14 cellular contexts compared by ENCODE assay signal in the genomic region with DNA sequence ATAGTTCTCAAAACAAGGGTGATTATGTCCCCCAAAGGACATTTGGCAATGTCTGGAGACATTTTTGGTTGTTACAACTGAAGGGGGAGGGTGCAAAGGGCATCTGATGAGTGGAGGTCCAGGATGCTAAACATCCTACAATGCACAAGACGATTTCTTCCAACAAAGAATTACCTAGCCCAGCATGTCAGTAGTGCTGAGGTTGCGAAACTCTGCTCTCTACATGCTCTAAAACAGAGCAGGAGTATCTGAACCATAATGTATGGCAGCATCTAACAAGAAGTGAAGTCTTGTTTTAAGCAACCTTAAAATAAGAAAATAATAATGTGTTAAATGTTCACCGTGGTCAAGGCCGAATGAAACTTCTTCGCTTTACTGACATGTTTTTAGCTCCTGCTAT. TPM values are rescaled to one million over a fixed set of nuclear protein-coding genes. Genes with fewer than 3 reads are reported as not detected.
A peak's percentile ranks its signal among the peaks of the same experiment; 100 is the strongest.
DNase-seq lines count a peak whose midpoint lies in the region; ATAC-seq, FAIRE-seq and TF ChIP-seq lines count a peak whose summit lies in the region.
"Had no signal": no experiment of that assay in that cellular context is flagged by ENCODE, and none has a peak within 500 bp of the region (broad histone marks: within the 10 kb centered on the region; RNA-seq: fewer than 3 reads in every experiment).

No MANE protein-coding gene starts in this region.

- WGBS in IMR-90 (ENCODE audit: extremely low coverage in 2 of 2, insufficient read length in 1 of 2), 2 experiments = no CpG with 5 or more reads among the region's 5 CpGs
- WGBS in K562 (ENCODE audit: insufficient coverage, low coverage, missing lambda C conversion rate) = 90% methylated on average over 5 of the region's 5 CpGs

- peak overlapping the region; percentile 32; the same call in 1 of the 2 replicates for H2BK120ac ChIP-seq in IMR-90 (ENCODE audit: low read depth, low read length)

- 0 out of 3 replicates have a peak overlapping the region, but pooled peaks have one; percentile 4 for H2BK15ac ChIP-seq in IMR-90 (ENCODE audit: low read depth, low read length)

- H3K9me1 ChIP-seq in IMR-90 (ENCODE audit: insufficient read depth, low read length) (peaks cover 14% of the 10 kb centered on the region), K562 (ENCODE audit: control insufficient read depth, insufficient read depth, low read length) (no peaks in the 10 kb centered on the region)

- no peak for TF ChIP-seq EP300 in K562 (IDR thresholded peaks at IDR 0.05; ENCODE audit: low read length)

- H3K27me3 ChIP-seq in IMR-90 (ENCODE audit: control insufficient read depth, insufficient read depth, low read length) (no peaks in the 10 kb centered on the region), K562 (ENCODE audit: control insufficient read depth in 2 of 2, insufficient read depth in 2 of 2, low read length in 2 of 2) (no peaks in the 10 kb centered on the region)
- H3K27me3 ChIP-seq: SJCRH30 had no signal

- H4K8ac ChIP-seq in IMR-90 (ENCODE audit: low read depth in 2 of 2, low read length in 2 of 2) = peak overlapping the region in 1 of 2 experiments; percentile 27; a peak in 2 of 4 replicates

- no peaks in the 10 kb centered on the region for H3K9me3 ChIP-seq in IMR-90 (ENCODE audit: control insufficient read depth, insufficient read depth, low read length)
- H3K9me3 ChIP-seq in K562 (replicated peaks; ENCODE audit: control insufficient read depth, insufficient read depth, low read depth, low read length) = no peaks in the 10 kb centered on the region
- H3K9me3 ChIP-seq: SJCRH30 had no signal

- POLR2A ChIA-PET in activated CD4-positive, alpha-beta memory T cell treated with anti-CD3 and anti-CD28 coated beads, Interleukin-2, amount 10 ng/mL, durations not matched to agents 7 days and 5 days (lab: Charles Lee) = interaction anchor here (1.7 to 4.4 kb wide), 2 partner anchors 12 to 19 kb away, joined by 3 to 20 read pairs; no protein-coding TSS in a partner anchor
- POLR2A ChIA-PET in activated CD4-positive, alpha-beta memory T cell treated with anti-CD3 and anti-CD28 coated beads for 36 hours (lab: Charles Lee) = no interaction called here
- POLR2A ChIA-PET in IMR-90 (lab: Charles Lee; ENCODE audit: unreplicated experiment) (no interaction called here), K562 (lab: Yijun Ruan, JAX) (interaction anchor here (0.6 kb wide), 1 partner anchor 1833 kb away, joined by 3 read pairs; no protein-coding TSS in a partner anchor)

- H3K36me3 Mint-ChIP-seq in activated CD4-positive, alpha-beta memory T cell treated with anti-CD3 and anti-CD28 coated beads, Interleukin-2, amount 10 ng/mL, durations not matched to agents 7 days and 5 days (ENCODE audit: low read depth) = peaks cover 69% of the 10 kb centered on the region
- H3K36me3 Mint-ChIP-seq in activated CD4-positive, alpha-beta memory T cell treated with anti-CD3 and anti-CD28 coated beads for 36 hours = peaks cover 38% of the 10 kb centered on the region
- peaks cover 40% of the 10 kb centered on the region for H3K36me3 Mint-ChIP-seq in natural killer cell treated with Interleukin-12 subunit alpha and Interleukin-12 subunit beta and Interleukin-15 and Interleukin-18, amount 100 ng/mL, for 72 hours

- no peak overlapping the region for H2AK9ac ChIP-seq in IMR-90 (replicated peaks; ENCODE audit: low read depth, low read length, poor library complexity)

- TF ChIP-seq POLR2A in IMR-90 (IDR thresholded peaks at IDR 0.05; ENCODE audit: low read depth, low read length) = no peak
- TF ChIP-seq POLR2A in K562 (conservative IDR thresholded peaks at IDR 0.05) = no peak

- peaks cover 19 to 54% of the 10 kb centered on the region in 2 experiments for H3K79me1 ChIP-seq in IMR-90 (ENCODE audit: low read depth in 1 of 2, low read length in 2 of 2)

- H3K79me2 ChIP-seq in K562 (ENCODE audit: control insufficient read depth, insufficient read depth, low read length) = no peaks in the 10 kb centered on the region

- H3K56ac ChIP-seq in IMR-90 (ENCODE audit: extremely low read depth, insufficient read depth, low read length) = no peak overlapping the region

- no peak overlapping the region for H3K4me3 Mint-ChIP-seq in activated CD4-positive, alpha-beta memory T cell treated with anti-CD3 and anti-CD28 coated beads, Interleukin-2, amount 10 ng/mL, durations not matched to agents 7 days and 5 days
- H3K4me3 Mint-ChIP-seq in activated CD4-positive, alpha-beta memory T cell treated with anti-CD3 and anti-CD28 coated beads for 36 hours = no peak overlapping the region
- peak overlapping the region; percentile 80 for H3K4me3 Mint-ChIP-seq in natural killer cell treated with Interleukin-12 subunit alpha and Interleukin-12 subunit beta and Interleukin-15 and Interleukin-18, amount 100 ng/mL, for 72 hours

- dilution Hi-C loops in IMR-90 (cut with HindIII; ENCODE audit: low sequenced_read_pairs, unreplicated experiment) = no loop called here

- no peak for ATAC-seq in IMR-90 (ENCODE audit: low read depth)
- ATAC-seq in K562 = no peak
- ATAC-seq in natural killer cell treated with Interleukin-12 subunit alpha and Interleukin-12 subunit beta and Interleukin-15 and Interleukin-18, amount 100 ng/mL, for 72 hours = no peak
- no peak for ATAC-seq in HG03378 (IDR thresholded peaks at IDR 0.05; ENCODE audit: unreplicated experiment)

- peak overlapping the region; percentile 72 for H2BK5ac ChIP-seq in IMR-90 (ENCODE audit: low read depth, low read length, poor library complexity, severe bottlenecking)

- H3K4ac ChIP-seq in IMR-90 (ENCODE audit: low read depth, low read length) = peak overlapping the region; percentile 13

- TF ChIP-seq CTCF in IMR-90 (conservative IDR thresholded peaks at IDR 0.05; ENCODE audit: low read depth, low read length) (no peak), K562 (IDR thresholded peaks at IDR 0.05 in 2 of 3, conservative IDR thresholded peaks at IDR 0.05 in 1 of 3; ENCODE audit: insufficient read depth in 2 of 3, low read depth in 1 of 3, low read length in 3 of 3) (no peak)

- peak overlapping the region; percentile 26 for H3K23ac ChIP-seq in IMR-90 (ENCODE audit: low read depth, low read length)

- intact Hi-C loops in activated CD4-positive, alpha-beta memory T cell treated with anti-CD3 and anti-CD28 coated beads for 36 hours (cut with micrococcal nuclease) = no loop called here
- intact Hi-C loops in IMR-90 (cut with micrococcal nuclease) = no loop called here
- intact Hi-C loops in K562 (cut with micrococcal nuclease) = no loop called here

- H3K4me1 Mint-ChIP-seq in activated CD4-positive, alpha-beta memory T cell treated with anti-CD3 and anti-CD28 coated beads, Interleukin-2, amount 10 ng/mL, durations not matched to agents 7 days and 5 days = peaks cover 42% of the 10 kb centered on the region
- H3K4me1 Mint-ChIP-seq in activated CD4-positive, alpha-beta memory T cell treated with anti-CD3 and anti-CD28 coated beads for 36 hours (ENCODE audit: low read depth) = peaks cover 28% of the 10 kb centered on the region
- H3K4me1 Mint-ChIP-seq in natural killer cell treated with Interleukin-12 subunit alpha and Interleukin-12 subunit beta and Interleukin-15 and Interleukin-18, amount 100 ng/mL, for 72 hours (ENCODE audit: low read depth in 2 of 2) = peaks cover 55 to 70% of the 10 kb centered on the region in 2 donors

- no peak overlapping the region; the same call in 1 of the 2 replicates for H2AK5ac ChIP-seq in IMR-90 (ENCODE audit: low read depth, low read length)

- H3K4me2 ChIP-seq in IMR-90 (ENCODE audit: low read depth, low read length) = peak overlapping the region; percentile 39; the same call in 1 of the 2 replicates
- no peak overlapping the region for H3K4me2 ChIP-seq in K562 (ENCODE audit: insufficient read depth, low read length)

- no peaks in the 10 kb centered on the region for H3K27me3 Mint-ChIP-seq in activated CD4-positive, alpha-beta memory T cell treated with anti-CD3 and anti-CD28 coated beads, Interleukin-2, amount 10 ng/mL, durations not matched to agents 7 days and 5 days
- no peaks in the 10 kb centered on the region for H3K27me3 Mint-ChIP-seq in activated CD4-positive, alpha-beta memory T cell treated with anti-CD3 and anti-CD28 coated beads for 36 hours
- no peaks in the 10 kb centered on the region for H3K27me3 Mint-ChIP-seq in natural killer cell treated with Interleukin-12 subunit alpha and Interleukin-12 subunit beta and Interleukin-15 and Interleukin-18, amount 100 ng/mL, for 72 hours

- H4K91ac ChIP-seq in IMR-90 (ENCODE audit: insufficient read depth, low read depth, low read length) = 0 out of 2 replicates have a peak overlapping the region, but pooled peaks have one; percentile 24

- no peaks in the 10 kb centered on the region for H3K9me3 Mint-ChIP-seq in activated CD4-positive, alpha-beta memory T cell treated with anti-CD3 and anti-CD28 coated beads, Interleukin-2, amount 10 ng/mL, durations not matched to agents 7 days and 5 days
- H3K9me3 Mint-ChIP-seq in activated CD4-positive, alpha-beta memory T cell treated with anti-CD3 and anti-CD28 coated beads for 36 hours = no peaks in the 10 kb centered on the region
- no peaks in the 10 kb centered on the region for H3K9me3 Mint-ChIP-seq in natural killer cell treated with Interleukin-12 subunit alpha and Interleukin-12 subunit beta and Interleukin-15 and Interleukin-18, amount 100 ng/mL, for 72 hours

- peak overlapping the region; percentile 81; the same call in 1 of the 2 replicates for H4K5ac ChIP-seq in IMR-90 (ENCODE audit: low read depth, low read length)

- CTCF ChIA-PET in activated CD4-positive, alpha-beta memory T cell treated with anti-CD3 and anti-CD28 coated beads, Interleukin-2, amount 10 ng/mL, durations not matched to agents 7 days and 5 days (lab: Charles Lee) = interaction anchor here (0.9 kb wide), 1 partner anchor 43 kb away, joined by 3 read pairs; no protein-coding TSS in a partner anchor
- CTCF ChIA-PET in activated CD4-positive, alpha-beta memory T cell treated with anti-CD3 and anti-CD28 coated beads for 36 hours (lab: Charles Lee) = interaction anchor here (0.7 kb wide), 1 partner anchor 44 kb away, joined by 3 read pairs; no protein-coding TSS in a partner anchor
- CTCF ChIA-PET in IMR-90 (lab: Yijun Ruan, JAX) = no interaction called here
- CTCF ChIA-PET in K562 (lab: Yijun Ruan, JAX; ENCODE audit: low intra/inter-chr PET ratio) = no interaction called here

- BruUV-seq in IMR-90 (replicated peaks; lab: Mats Ljungman, UMichigan) (no TSS peak), K562 (replicated peaks; lab: Mats Ljungman, UMichigan) (no TSS peak)

- H3K4me3 ChIP-seq in IMR-90 (ENCODE audit: insufficient read depth, low read depth, low read length) (no peak overlapping the region), K562 (no peak overlapping the region)
- H3K4me3 ChIP-seq: SJCRH30 had no signal

- in situ Hi-C loops in IMR-90 (cut with MboI; ENCODE audit: low sequenced_read_pairs) = no loop called here
- in situ Hi-C loops in K562 (cut with MboI) = no loop called here

- FAIRE-seq in K562 (lab: Jason Lieb, UNC) (no peak), HTR-8/SVneo (lab: Jason Lieb, UNC) (no peak)
- FAIRE-seq: colon, TTC549 had no signal

- H3K36me3 ChIP-seq in IMR-90 (ENCODE audit: control insufficient read depth, insufficient read depth, low read length) (peaks cover 19% of the 10 kb centered on the region), K562 (ENCODE audit: control insufficient read depth, insufficient read depth, low read length) (peaks cover 38% of the 10 kb centered on the region; the same call in 2 of the 3 replicates)

- H3K14ac ChIP-seq in IMR-90 (replicated peaks; ENCODE audit: low read depth, low read length) = 0 out of 2 replicates have a peak overlapping the region, but pooled peaks have one; percentile 23

- peak overlapping the region; percentile 80 for H3K27ac Mint-ChIP-seq in activated CD4-positive, alpha-beta memory T cell treated with anti-CD3 and anti-CD28 coated beads, Interleukin-2, amount 10 ng/mL, durations not matched to agents 7 days and 5 days
- H3K27ac Mint-ChIP-seq in activated CD4-positive, alpha-beta memory T cell treated with anti-CD3 and anti-CD28 coated beads for 36 hours = no peak overlapping the region
- peak overlapping the region; percentile 95 to 97 for H3K27ac Mint-ChIP-seq in natural killer cell treated with Interleukin-12 subunit alpha and Interleukin-12 subunit beta and Interleukin-15 and Interleukin-18, amount 100 ng/mL, for 72 hours

- H3K27ac ChIP-seq in IMR-90 (ENCODE audit: insufficient read depth, low read length) (peak overlapping the region; percentile 36; the same call in 1 of the 2 replicates), K562 (ENCODE audit: extremely low read depth, low read depth, low read length) (no peak overlapping the region)
- H3K27ac ChIP-seq: SJCRH30 had no signal

- H3K9ac ChIP-seq in IMR-90 (ENCODE audit: low read depth, low read length) = no peak overlapping the region
- no peak overlapping the region for H3K9ac ChIP-seq in K562 (ENCODE audit: insufficient read depth in 1 of 2, low read depth in 2 of 2, low read length in 2 of 2)

- TF ChIP-seq RAD21 in IMR-90 (IDR thresholded peaks at IDR 0.05; ENCODE audit: low read length) (no peak), K562 (CRISPR knock-in tag; conservative IDR thresholded peaks at IDR 0.05 in 1 of 2, IDR thresholded peaks at IDR 0.05 in 1 of 2) (no peak)

- no peak for DNase-seq in activated CD4-positive, alpha-beta memory T cell treated with anti-CD3 and anti-CD28 coated beads, Interleukin-2, amount 10 ng/mL, durations not matched to agents 7 days and 5 days
- DNase-seq in activated CD4-positive, alpha-beta memory T cell treated with anti-CD3 and anti-CD28 coated beads for 36 hours = no peak
- DNase-seq in IMR-90 = peak; percentile 41
- no peak for DNase-seq in K562 (ENCODE audit: extremely low read depth in 1 of 4, low spot score in 3 of 4)
- DNase-seq in natural killer cell treated with Interleukin-12 subunit alpha and Interleukin-12 subunit beta and Interleukin-15 and Interleukin-18, amount 100 ng/mL, for 72 hours (ENCODE audit: low spot score) = no peak
- DNase-seq in HTR-8/SVneo (ENCODE audit: insufficient read length, low spot score) = no peak
- no peak for DNase-seq in NCI-H187 treated with DMSO at 0.1 percent for 48 hours (lab: John Stamatoyannopoulos, UW)
- DNase-seq: DMS 273 treated with DMSO at 0.1 percent for 48 hours, erythroblast, HCEC 1CT, SJCRH30 had no signal

- H3K4me1 ChIP-seq in IMR-90 (ENCODE audit: control insufficient read depth, insufficient read depth, low read length) (peaks cover 13% of the 10 kb centered on the region), K562 (replicated peaks in 1 of 2; ENCODE audit: control insufficient read depth in 2 of 2, insufficient read depth in 2 of 2, low read length in 2 of 2) (no peaks in the 10 kb centered on the region)

- H3K18ac ChIP-seq in IMR-90 (ENCODE audit: low read depth, low read length) = peak overlapping the region; percentile 15; the same call in 1 of the 2 replicates

- H2AFZ ChIP-seq in IMR-90 (replicated peaks; ENCODE audit: low read length, poor library complexity) (no peak overlapping the region), K562 (ENCODE audit: low read depth, low read length) (no peak overlapping the region)

- H4K20me1 ChIP-seq in IMR-90 (ENCODE audit: insufficient read depth, low read length) (no peaks in the 10 kb centered on the region), K562 (replicated peaks; ENCODE audit: control insufficient read depth, insufficient read depth, low read length) (no peaks in the 10 kb centered on the region)

- peak overlapping the region; percentile 55; the same call in 1 of the 2 replicates for H2BK20ac ChIP-seq in IMR-90 (ENCODE audit: low read depth, low read length)

RNA-seq across cellular contexts. Expression of gene GYG1, which starts 7.0 kb away (rescaled TPM):
- 10 to 100 TPM; 44.5 to 46.5 TPM for total RNA-seq in activated CD4-positive, alpha-beta memory T cell treated with anti-CD3 and anti-CD28 coated beads, Interleukin-2, amount 10 ng/mL, durations not matched to agents 7 days and 5 days
- 10 to 100 TPM; 21.5 to 22.1 TPM for total RNA-seq in activated CD4-positive, alpha-beta memory T cell treated with anti-CD3 and anti-CD28 coated beads for 36 hours
- total RNA-seq in IMR-90 (2012; rRNA removed) (77.8 and 90.3 TPM in 2 replicates), K562 (2014; rRNA removed) (15.1 and 15.7 TPM in 2 replicates), K562 (2014; rRNA removed; fragmentation: Illumina TruSeq; extraction: Trizol) (26.1 and 29.5 TPM in 2 replicates), K562 (2015; rRNA removed; fragmentation: Illumina TruSeq; extraction: Trizol) (19.5 and 20.8 TPM in 2 replicates), K562 (2021) (24.6 and 26.6 TPM in 2 replicates)
- polyA plus RNA-seq in IMR-90 (2012; rRNA removed) (43.6 and 48.4 TPM in 2 replicates), K562 (2011; rRNA removed) (17.9 and 24.3 TPM in 2 replicates), K562 (2014; fragmentation: Illumina TruSeq; extraction: Trizol) (28.6 and 28.7 TPM in 2 replicates), K562 (2014; fragmentation: Nextera tagmentation; extraction: Ambion mirVana) (10 to 100 TPM; 27.7 to 38.4 TPM), K562 (2014; rRNA removed) (14.5 and 14.6 TPM in 2 replicates)
- polyA plus RNA-seq in IMR-90 (2012; cell fraction: cytosol; rRNA removed) = 17.9 and 77.6 TPM in 2 replicates
- 44.9 and 46.5 TPM in 2 replicates for polyA plus RNA-seq in IMR-90 (2012; cell fraction: nucleus; rRNA removed; ENCODE audit: low replicate concordance)
- 7.8 and 12.5 TPM in 2 replicates for total RNA-seq in K562 (2011; cell fraction: chromatin; rRNA removed; ENCODE audit: low replicate concordance)
- total RNA-seq in K562 (2011; cell fraction: nucleolus; rRNA removed) = 7.5 and 10.7 TPM in 2 replicates
- 10.3 and 13.1 TPM in 2 replicates for total RNA-seq in K562 (2011; cell fraction: nucleoplasm; rRNA removed)
- 13.6 and 13.7 TPM in 2 replicates for polyA plus RNA-seq in K562 (2011; cell fraction: cytosol; rRNA removed)
- 10.6 and 11.9 TPM in 2 replicates for polyA plus RNA-seq in K562 (2011; cell fraction: nucleus; rRNA removed)
- polyA plus RNA-seq in K562 (2012) = 26.7 and 33.6 TPM in 2 replicates
- 24.2 and 25.9 TPM in 2 replicates for polyA minus RNA-seq in K562 (2011; rRNA and poly(A)+ RNA removed)
- 20.3 and 24.0 TPM in 2 replicates for polyA minus RNA-seq in K562 (2011; cell fraction: cytosol; rRNA and poly(A)+ RNA removed)
- polyA minus RNA-seq in K562 (2011; cell fraction: nucleus; rRNA and poly(A)+ RNA removed) = 15.1 and 16.0 TPM in 2 replicates
- total RNA-seq in natural killer cell treated with Interleukin-12 subunit alpha and Interleukin-12 subunit beta and Interleukin-15 and Interleukin-18, amount 100 ng/mL, for 72 hours = 100 to 1,000 TPM in 1 of 2 donors, 10 to 100 TPM in 1; 83.5 to 112 TPM

Comparison
In these comparisons a context has a peak if more than half of its experiments do, and no peak if none do; other contexts are left out.
1. POLR2A ChIA-PET loops: an anchor here in activated CD4-positive, alpha-beta memory T cell treated with anti-CD3 and anti-CD28 coated beads, Interleukin-2, amount 10 ng/mL, durations not matched to agents 7 days and 5 days (1.7 to 4.4 kb wide) and K562 (0.6 kb wide); none called in activated CD4-positive, alpha-beta memory T cell treated with anti-CD3 and anti-CD28 coated beads for 36 hours and IMR-90.
2. CTCF ChIA-PET loops: an anchor here in activated CD4-positive, alpha-beta memory T cell treated with anti-CD3 and anti-CD28 coated beads, Interleukin-2, amount 10 ng/mL, durations not matched to agents 7 days and 5 days (0.9 kb wide) and activated CD4-positive, alpha-beta memory T cell treated with anti-CD3 and anti-CD28 coated beads for 36 hours (0.7 kb wide); none called in IMR-90 and K562.